8 cellular contexts compared by ENCODE assay signal in genomic region chr5:40689442-40689841, GRCh38. TPM values are rescaled to one million over a fixed set of nuclear protein-coding genes. Genes with fewer than 3 reads are reported as not detected.
DNase-seq lines count a peak whose midpoint lies in the region; ATAC-seq, FAIRE-seq and TF ChIP-seq lines count a peak whose summit lies in the region.

No MANE protein-coding gene starts in this region.

- no peaks in the 10 kb centered on the region for H3K9me3 Mint-ChIP-seq in activated naive CD4-positive, alpha-beta T cell treated with anti-CD3 and anti-CD28 coated beads, Interleukin-2, amount 10 ng/mL, durations not matched to agents 7 days and 5 days
- no peaks in the 10 kb centered on the region for H3K9me3 Mint-ChIP-seq in immature natural killer cell

- 2 to 5% methylated on average over 3 of the region's 3 CpGs for WGBS in aorta, 2 donors

- H3K4me3 Mint-ChIP-seq in activated naive CD4-positive, alpha-beta T cell treated with anti-CD3 and anti-CD28 coated beads, Interleukin-2, amount 10 ng/mL, durations not matched to agents 7 days and 5 days: no peak overlapping the region
- H3K4me3 Mint-ChIP-seq in immature natural killer cell: peak overlapping the region; percentile 93 to 100 (median 98)

- H3K9me3 ChIP-seq in aorta (ENCODE audit: control insufficient read depth, low read length): no peaks in the 10 kb centered on the region

- H3K36me3 Mint-ChIP-seq in activated naive CD4-positive, alpha-beta T cell treated with anti-CD3 and anti-CD28 coated beads, Interleukin-2, amount 10 ng/mL, durations not matched to agents 7 days and 5 days: peaks cover 73% of the 10 kb centered on the region
- peaks cover 31 to 57% (median 45%) of the 10 kb centered on the region in 3 donors for H3K36me3 Mint-ChIP-seq in immature natural killer cell

- H3K4me3 ChIP-seq in AG10803 (ENCODE audit: low read length): no peak overlapping the region
- H3K4me3 ChIP-seq in aorta (ENCODE audit: low read length in 2 of 2): no peak overlapping the region

- no peak for TF ChIP-seq CTCF in AG10803 (conservative IDR thresholded peaks at IDR 0.05; ENCODE audit: low read length)

- no peaks in the 10 kb centered on the region for H3K27me3 ChIP-seq in aorta (ENCODE audit: control insufficient read depth in 1 of 2, insufficient read depth in 2 of 2, low read length in 1 of 2)

- peak; percentile 99 for FAIRE-seq in HTR-8/SVneo (lab: Jason Lieb, UNC)

- CTCF ChIA-PET in activated naive CD4-positive, alpha-beta T cell treated with anti-CD3 and anti-CD28 coated beads, Interleukin-2, amount 10 ng/mL, durations not matched to agents 7 days and 5 days (lab: Charles Lee): interaction anchor here (1.2 to 2.5 kb wide), 7 partner anchors 36 to 743 kb away, joined by 3 to 8 read pairs (median 5); no protein-coding TSS in a partner anchor

- DNase-seq in AG10803 (ENCODE audit: low read depth) (peak; percentile 91), HTR-8/SVneo (ENCODE audit: insufficient read length, low spot score) (peak; percentile 88), immature natural killer cell (peak in 1 of 3 donors; percentile 42), aorta (no peak), KG1 (lab: John Stamatoyannopoulos, UW) (no peak), NCI-H510A treated with DMSO at 0.1 percent for 48 hours (lab: John Stamatoyannopoulos, UW) (no peak)
- no peak for DNase-seq in activated naive CD4-positive, alpha-beta T cell treated with anti-CD3 and anti-CD28 coated beads, Interleukin-2, amount 10 ng/mL, durations not matched to agents 7 days and 5 days

- no peaks in the 10 kb centered on the region for H3K4me1 ChIP-seq in aorta (ENCODE audit: control insufficient read depth in 1 of 2, insufficient read depth in 2 of 2, low read length in 2 of 2)

- ATAC-seq in GM18909 (IDR thresholded peaks at IDR 0.05; ENCODE audit: poor library complexity, unreplicated experiment): peak; percentile 40
- ATAC-seq in aorta (ENCODE audit: low FRiP score): peak; percentile 68

- no peaks in the 10 kb centered on the region for H3K36me3 ChIP-seq in aorta (ENCODE audit: control insufficient read depth in 1 of 2, insufficient read depth in 2 of 2, low read length in 1 of 2)

- intact Hi-C loops in aorta (cut with DNase I): loop anchor here (2.0 to 5.0 kb wide), 6 partner anchors 741 to 1112 kb away; no protein-coding TSS in a partner anchor

- H3K27ac ChIP-seq in aorta (ENCODE audit: low read depth in 1 of 2, low read length in 2 of 2): no peak overlapping the region

- H3K27me3 Mint-ChIP-seq in activated naive CD4-positive, alpha-beta T cell treated with anti-CD3 and anti-CD28 coated beads, Interleukin-2, amount 10 ng/mL, durations not matched to agents 7 days and 5 days: no peaks in the 10 kb centered on the region
- peaks cover 5 to 17% (median 7%) of the 10 kb centered on the region in 3 donors for H3K27me3 Mint-ChIP-seq in immature natural killer cell (ENCODE audit: low read depth in 3 of 3)

- peak overlapping the region; percentile 67 for H3K27ac Mint-ChIP-seq in activated naive CD4-positive, alpha-beta T cell treated with anti-CD3 and anti-CD28 coated beads, Interleukin-2, amount 10 ng/mL, durations not matched to agents 7 days and 5 days
- H3K27ac Mint-ChIP-seq in immature natural killer cell: peak overlapping the region; percentile 79 to 97 (median 92)

- peaks cover 66% of the 10 kb centered on the region for H3K4me1 Mint-ChIP-seq in activated naive CD4-positive, alpha-beta T cell treated with anti-CD3 and anti-CD28 coated beads, Interleukin-2, amount 10 ng/mL, durations not matched to agents 7 days and 5 days
- H3K4me1 Mint-ChIP-seq in immature natural killer cell: peaks cover 84 to 86% of the 10 kb centered on the region in 2 donors

RNA-seq across cellular contexts. Expression of gene PTGER4, which starts 9.7 kb away (rescaled TPM):
- 100 to 1,000 TPM in 1 of 3 donors, 10 to 100 TPM in 2; 43.5 to 111 (median 70.3) TPM for polyA plus RNA-seq in immature natural killer cell
- 10 to 100 TPM in 1 of 2 donors, 1 to 10 TPM in 1; 10.0 to 18.2 TPM for total RNA-seq in aorta
- polyA plus RNA-seq in aorta: 1 to 10 TPM; 5.2 to 7.4 TPM

Comparison
In these comparisons a context has a peak if more than half of its experiments do, and no peak if none do; other contexts are left out.
1. DNase-seq: peak in AG10803 (single experiment) and HTR-8/SVneo (single experiment); none in activated naive CD4-positive, alpha-beta T cell treated with anti-CD3 and anti-CD28 coated beads, Interleukin-2, amount 10 ng/mL, durations not matched to agents 7 days and 5 days (single experiment), aorta (0 of 2), KG1 (single experiment) and NCI-H510A treated with DMSO at 0.1 percent for 48 hours (single experiment).
2. RNA of gene PTGER4, which starts 9.7 kb away (polyA plus RNA-seq): 43.5 to 111 TPM in immature natural killer cell; 5.2 to 7.4 TPM in aorta; every median in the first group is over 4 times any median in the second.